In the genomic region with DNA sequence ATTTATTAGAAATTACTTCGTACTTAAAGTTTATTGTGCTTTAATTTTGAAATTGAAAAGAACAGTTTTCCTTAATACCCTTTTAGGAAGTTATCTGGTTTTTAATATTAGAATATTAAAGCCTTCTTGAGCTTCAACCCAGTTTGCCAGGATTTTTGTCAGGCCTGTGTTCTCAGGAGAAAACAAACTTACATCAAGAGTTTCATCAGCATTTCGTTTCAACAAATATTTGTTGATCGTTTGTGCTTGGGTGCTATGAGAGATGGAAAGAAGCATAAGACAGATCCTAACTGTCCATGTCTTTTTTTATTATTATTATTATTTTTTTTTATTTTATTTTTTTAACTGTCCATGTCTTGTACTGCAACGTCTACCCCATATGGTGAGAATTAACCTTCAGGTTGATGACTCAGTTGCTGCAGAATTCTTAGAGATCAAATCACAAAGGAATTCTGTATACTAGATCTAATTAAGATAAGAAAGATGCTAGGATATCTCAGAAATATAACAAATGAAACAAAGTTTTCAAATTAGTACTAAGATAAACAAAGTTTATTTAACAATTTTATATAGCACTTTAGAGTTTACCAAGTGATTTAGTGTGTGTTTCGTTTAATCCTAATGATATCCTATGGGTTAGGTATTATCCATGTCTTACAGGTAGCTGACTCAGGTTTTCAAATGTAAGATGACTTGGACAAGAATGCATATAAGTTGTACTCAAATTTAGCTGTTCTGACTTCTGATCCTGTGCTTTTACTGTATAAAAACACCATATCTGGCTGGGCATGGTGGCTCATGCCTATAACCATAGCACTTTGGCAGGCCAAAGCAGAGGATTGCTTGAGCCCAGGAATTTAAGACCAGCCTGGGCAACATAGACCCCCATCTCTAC, we compare ENCODE assay signal across 18 cellular contexts. TPM values are rescaled to one million over a fixed set of nuclear protein-coding genes. Genes with fewer than 3 reads are reported as not detected.
DNase-seq lines count a peak whose midpoint lies in the region; ATAC-seq and TF ChIP-seq lines count a peak whose summit lies in the region.
"Had no signal": no experiment of that assay in that cellular context is flagged by ENCODE, and none has a peak within 500 bp of the region (broad histone marks: within the 10 kb centered on the region; RNA-seq: fewer than 3 reads in every experiment).

No MANE protein-coding gene starts in this region.

- no peak for TF ChIP-seq EP300 in stomach (IDR thresholded peaks at IDR 0.05)
- no peak for TF ChIP-seq EP300 in upper lobe of left lung (IDR thresholded peaks at IDR 0.05)

- H3K4me1 ChIP-seq in stomach (peaks cover 0 to 7% (median 1%) of the 10 kb centered on the region in 4 donors), upper lobe of left lung (peaks cover 0 to 6% (median 1%) of the 10 kb centered on the region in 4 donors)
- H3K4me1 ChIP-seq: A549, psoas muscle, uterus had no signal

- DNase-seq in HCEC 1CT, result peak; percentile 68
- DNase-seq in fibroblast of peridontal ligament (ENCODE audit: extremely low read depth), result peak; percentile 57
- no peak for DNase-seq in NCI-H2081 treated with DMSO at 0.1 percent for 48 hours (lab: John Stamatoyannopoulos, UW)
- DNase-seq in stomach, result no peak
- DNase-seq in upper lobe of left lung, result no peak
- DNase-seq: activated CD4-positive, alpha-beta T cell treated with anti-CD3 and anti-CD28 coated beads, Interleukin-2, amount 50 U/mL, for 1 hour; activated T-cell treated with anti-CD3 and anti-CD28 coated beads, Interleukin-2, amount 50 U/mL, for 1 hour; CD8-positive, alpha-beta T cell; effector CD4-positive, alpha-beta T cell; NCI-H1694 treated with DMSO at 0.1 percent for 48 hours; psoas muscle; uterus had no signal

- intact Hi-C loops in stomach (cut with DNase I; ENCODE audit: low total_unique reads), result no loop called here

- H3K27ac ChIP-seq in 22Rv1, result peak overlapping the region; percentile 38
- H3K27ac ChIP-seq in VCaP, result peak overlapping the region; percentile 41
- H3K27ac ChIP-seq in stomach, result no peak overlapping the region
- no peak overlapping the region for H3K27ac ChIP-seq in upper lobe of left lung
- H3K27ac ChIP-seq: A549, psoas muscle, SK-N-MC, uterus had no signal

- ATAC-seq in HG03469 (IDR thresholded peaks at IDR 0.05; ENCODE audit: unreplicated experiment), result no peak
- no peak for ATAC-seq in upper lobe of left lung (ENCODE audit: low FRiP score in 2 of 2)
- ATAC-seq: A549; CD8-positive, alpha-beta T cell; natural killer cell treated with Interleukin-12 subunit alpha and Interleukin-12 subunit beta and Interleukin-15 and Interleukin-18, amount 100 ng/mL, for 72 hours; psoas muscle had no signal

- TF ChIP-seq CTCF in 22Rv1 (IDR thresholded peaks at IDR 0.05) (no peak), VCaP (conservative IDR thresholded peaks at IDR 0.05) (no peak), stomach (IDR thresholded peaks at IDR 0.05) (no peak), upper lobe of left lung (IDR thresholded peaks at IDR 0.05) (no peak)

- H3K4me3 ChIP-seq in stomach (no peak overlapping the region), upper lobe of left lung (no peak overlapping the region)
- H3K4me3 ChIP-seq: A549, psoas muscle, SK-N-MC, uterus had no signal

- H3K36me3 ChIP-seq in stomach (peaks cover 15 to 34% (median 33%) of the 10 kb centered on the region in 4 donors), upper lobe of left lung (peaks cover 13 to 33% (median 25%) of the 10 kb centered on the region in 4 donors)
- H3K36me3 ChIP-seq: uterus had no signal

- no peaks in the 10 kb centered on the region for H3K27me3 ChIP-seq in stomach
- no peaks in the 10 kb centered on the region for H3K27me3 ChIP-seq in upper lobe of left lung
- H3K27me3 ChIP-seq: uterus had no signal

- 77 to 83% (median 81%) methylated on average over 5 of the region's 5 CpGs for WGBS in stomach, 5 donors
- WGBS in upper lobe of left lung, 2 donors, result 83 to 86% methylated on average over 5 of the region's 5 CpGs

- TF ChIP-seq POLR2A in stomach (IDR thresholded peaks at IDR 0.05), result no peak
- TF ChIP-seq POLR2A in upper lobe of left lung (IDR thresholded peaks at IDR 0.05), result no peak

- H3K9me3 ChIP-seq in stomach, result no peaks in the 10 kb centered on the region
- no peaks in the 10 kb centered on the region for H3K9me3 ChIP-seq in upper lobe of left lung
- H3K9me3 ChIP-seq: psoas muscle had no signal

RNA-seq across cellular contexts. Expression of a gene that starts 14.3 kb away (rescaled TPM):
- total RNA-seq in stomach, result 10 to 100 TPM in 3 of 5 donors, 1 to 10 TPM in 2; 4.6 to 44.2 (median 13.5) TPM
- polyA plus RNA-seq in stomach, result 1 to 10 TPM; 6.9 to 9.8 (median 7.6) TPM
- total RNA-seq in upper lobe of left lung, result 10 to 100 TPM in 5 of 6 donors, 1 to 10 TPM in 1; 9.1 to 34.8 (median 27.2) TPM

RNA-seq across cellular contexts. Expression of a gene that starts 54.9 kb away (rescaled TPM):
- 100 to 1,000 TPM in 1 of 5 donors, 10 to 100 TPM in 3, 1 to 10 TPM in 1; 6.4 to 109 (median 54.3) TPM for total RNA-seq in stomach
- polyA plus RNA-seq in stomach, result 10 to 100 TPM; 11.2 to 44.5 (median 25.4) TPM
- total RNA-seq in upper lobe of left lung, result 10 to 100 TPM; 24.3 to 79.2 (median 67.4) TPM

Comparison
In these comparisons a context has a peak if more than half of its experiments do, and no peak if none do; other contexts are left out.
1. H3K27ac ChIP-seq: peak in 22Rv1 (single experiment) and VCaP (single experiment); none in stomach (0 of 5) and upper lobe of left lung (0 of 4).
2. DNase-seq: peak in HCEC 1CT (single experiment) and fibroblast of peridontal ligament (single experiment); none in NCI-H2081 treated with DMSO at 0.1 percent for 48 hours (single experiment), stomach (single experiment) and upper lobe of left lung (0 of 2).